Comparison of ENCODE assay signal across 22 cellular contexts in the genomic region with DNA sequence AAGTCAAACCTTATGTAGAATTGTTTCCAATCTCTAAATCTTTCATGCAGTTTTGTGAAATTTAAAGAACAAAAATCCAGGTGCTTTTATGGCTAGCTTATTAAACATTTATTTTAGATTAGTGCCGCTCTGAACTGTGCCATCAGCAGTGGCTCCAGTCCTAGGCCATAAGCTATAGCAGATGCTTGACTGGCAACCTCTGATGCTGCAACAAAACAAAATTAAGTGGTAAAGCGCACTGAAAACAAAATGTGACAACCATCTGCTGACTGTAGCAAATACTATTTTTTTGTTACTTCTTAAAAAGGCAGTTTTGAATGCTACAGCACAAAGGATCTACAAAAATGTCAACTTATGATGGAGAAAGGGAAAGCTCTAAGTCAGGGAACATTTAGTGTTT.
DNase-seq lines count a peak whose midpoint lies in the region; TF ChIP-seq lines count a peak whose summit lies in the region.
"Had no signal": no experiment of that assay in that cellular context is flagged by ENCODE, and none has a peak within 500 bp of the region (broad histone marks: within the 10 kb centered on the region; RNA-seq: fewer than 3 reads in every experiment).

No MANE protein-coding gene starts in this region.

- peaks cover 22% of the 10 kb centered on the region for H3K4me1 ChIP-seq in GM23248 (ENCODE audit: insufficient read depth)
- no peaks in the 10 kb centered on the region for H3K4me1 ChIP-seq in thyroid gland
- H3K4me1 ChIP-seq: adrenal gland, lower lobe of right lung, Peyer's patch, transverse colon had no signal

- H3K4me1 Mint-ChIP-seq in chondrocyte (ENCODE audit: low read depth): peaks cover 23% of the 10 kb centered on the region
- H3K4me1 Mint-ChIP-seq: activated CD4-positive, alpha-beta memory T cell treated with anti-CD3 and anti-CD28 coated beads, Interleukin-2, amount 10 ng/mL, durations not matched to agents 7 days and 5 days; activated naive CD4-positive, alpha-beta T cell treated with anti-CD3 and anti-CD28 coated beads, Interleukin-2, amount 10 ng/mL, durations not matched to agents 7 days and 5 days; activated T-helper 17 cell treated with anti-CD3 and anti-CD28 coated beads, Interleukin-2, amount 50 U/mL, for 72 hours; stimulated activated effector memory CD8-positive, alpha-beta T cell treated with anti-CD3 and anti-CD28 coated beads, Interleukin-12 subunit alpha, Interleukin-12 subunit beta, amount 100 ng/mL, for 72 hours had no signal

- WGBS in GM23248 (ENCODE audit: low coverage in 1 of 2, low lambda C conversion rate in 2 of 2, missing lambda C conversion rate in 2 of 2), 2 experiments: 34 to 47% methylated on average over 2 of the region's 2 CpGs
- WGBS in thyroid gland, 2 donors: 96% methylated on average over 2 of the region's 2 CpGs

- no peaks in the 10 kb centered on the region for H3K9me2 ChIP-seq in GM23248 (ENCODE audit: insufficient read depth)

- H3K36me3 ChIP-seq in GM23248 (ENCODE audit: low read depth) (no peaks in the 10 kb centered on the region), thyroid gland (no peaks in the 10 kb centered on the region)
- H3K36me3 ChIP-seq: adrenal gland, lower lobe of right lung, transverse colon had no signal

- intact Hi-C loops in thyroid gland (cut with DNase I): no loop called here

- H3K9me3 Mint-ChIP-seq in chondrocyte (ENCODE audit: low read depth): peaks cover 2% of the 10 kb centered on the region
- H3K9me3 Mint-ChIP-seq: activated CD4-positive, alpha-beta memory T cell treated with anti-CD3 and anti-CD28 coated beads, Interleukin-2, amount 10 ng/mL, durations not matched to agents 7 days and 5 days; activated naive CD4-positive, alpha-beta T cell treated with anti-CD3 and anti-CD28 coated beads, Interleukin-2, amount 10 ng/mL, durations not matched to agents 7 days and 5 days; activated T-helper 17 cell treated with anti-CD3 and anti-CD28 coated beads, Interleukin-2, amount 50 U/mL, for 72 hours; naive thymus-derived CD4-positive, alpha-beta T cell; stimulated activated effector memory CD8-positive, alpha-beta T cell treated with anti-CD3 and anti-CD28 coated beads, Interleukin-12 subunit alpha, Interleukin-12 subunit beta, amount 100 ng/mL, for 72 hours; T-helper 2 cell treated with Interferon-gamma antibody and Interleukin-4, amounts not matched to agents 5 μg/mL and 100 μg/mL, for 36 hours had no signal

- H4K20me1 ChIP-seq in GM23248 (ENCODE audit: insufficient read depth): no peaks in the 10 kb centered on the region

- H3F3A ChIP-seq in GM23248 (ENCODE audit: insufficient read depth): peaks cover 4% of the 10 kb centered on the region

- H3K9me3 ChIP-seq in GM23248 (ENCODE audit: low read depth): no peaks in the 10 kb centered on the region
- H3K9me3 ChIP-seq in thyroid gland: no peaks in the 10 kb centered on the region
- H3K9me3 ChIP-seq: adrenal gland, lower lobe of right lung, Peyer's patch, transverse colon had no signal

- no peaks in the 10 kb centered on the region for H3K27me3 Mint-ChIP-seq in chondrocyte (ENCODE audit: low read depth)
- H3K27me3 Mint-ChIP-seq: activated CD4-positive, alpha-beta memory T cell treated with anti-CD3 and anti-CD28 coated beads, Interleukin-2, amount 10 ng/mL, durations not matched to agents 7 days and 5 days; activated naive CD4-positive, alpha-beta T cell treated with anti-CD3 and anti-CD28 coated beads, Interleukin-2, amount 10 ng/mL, durations not matched to agents 7 days and 5 days; activated T-helper 17 cell treated with anti-CD3 and anti-CD28 coated beads, Interleukin-2, amount 50 U/mL, for 72 hours; naive thymus-derived CD4-positive, alpha-beta T cell had no signal

- no peaks in the 10 kb centered on the region for H3K79me2 ChIP-seq in GM23248 (ENCODE audit: insufficient read depth)

- in situ Hi-C loops in GM23248 (cut with MboI): no loop called here

- H3K4me2 ChIP-seq in GM23248 (ENCODE audit: unreplicated experiment): no peak overlapping the region

- peak overlapping the region; percentile 57 for H2AFZ ChIP-seq in GM23248

- H3K4me3 ChIP-seq in GM23248 (no peak overlapping the region), thyroid gland (replicated peaks in 1 of 3) (no peak overlapping the region)
- H3K4me3 ChIP-seq: adrenal gland, lower lobe of right lung, Peyer's patch, transverse colon had no signal

- no peaks in the 10 kb centered on the region for H3K27me3 ChIP-seq in GM23248 (replicated peaks; ENCODE audit: insufficient read depth)
- H3K27me3 ChIP-seq in thyroid gland: no peaks in the 10 kb centered on the region
- H3K27me3 ChIP-seq: adrenal gland, Peyer's patch, transverse colon had no signal

- no peak overlapping the region for H3K9ac ChIP-seq in GM23248

- H3K27ac Mint-ChIP-seq in chondrocyte (ENCODE audit: unreplicated experiment): peak overlapping the region; percentile 87
- H3K27ac Mint-ChIP-seq: activated CD4-positive, alpha-beta memory T cell treated with anti-CD3 and anti-CD28 coated beads, Interleukin-2, amount 10 ng/mL, durations not matched to agents 7 days and 5 days; activated naive CD4-positive, alpha-beta T cell treated with anti-CD3 and anti-CD28 coated beads, Interleukin-2, amount 10 ng/mL, durations not matched to agents 7 days and 5 days; naive thymus-derived CD4-positive, alpha-beta T cell; T-helper 2 cell treated with Interferon-gamma antibody and Interleukin-4, amounts not matched to agents 5 μg/mL and 100 μg/mL, for 36 hours had no signal

- TF ChIP-seq POLR2A in thyroid gland (IDR thresholded peaks at IDR 0.05): no peak

- no peak for TF ChIP-seq CTCF in chondrocyte (IDR thresholded peaks at IDR 0.05)
- no peak for TF ChIP-seq CTCF in thyroid gland (IDR thresholded peaks at IDR 0.05)

- peaks cover 3% of the 10 kb centered on the region for H3K36me3 Mint-ChIP-seq in chondrocyte (ENCODE audit: low read depth)

- no peak overlapping the region for H3K4me3 Mint-ChIP-seq in chondrocyte (ENCODE audit: unreplicated experiment)
- H3K4me3 Mint-ChIP-seq: activated CD4-positive, alpha-beta memory T cell treated with anti-CD3 and anti-CD28 coated beads, Interleukin-2, amount 10 ng/mL, durations not matched to agents 7 days and 5 days; activated naive CD4-positive, alpha-beta T cell treated with anti-CD3 and anti-CD28 coated beads, Interleukin-2, amount 10 ng/mL, durations not matched to agents 7 days and 5 days; activated T-helper 17 cell treated with anti-CD3 and anti-CD28 coated beads, Interleukin-2, amount 50 U/mL, for 72 hours; naive thymus-derived CD4-positive, alpha-beta T cell; stimulated activated effector memory CD8-positive, alpha-beta T cell treated with anti-CD3 and anti-CD28 coated beads, Interleukin-12 subunit alpha, Interleukin-12 subunit beta, amount 100 ng/mL, for 72 hours; T-helper 2 cell treated with Interferon-gamma antibody and Interleukin-4, amounts not matched to agents 5 μg/mL and 100 μg/mL, for 36 hours had no signal

- H3K27ac ChIP-seq in GM23248 (no peak overlapping the region), thyroid gland (no peak overlapping the region)
- H3K27ac ChIP-seq: adrenal gland, lower lobe of right lung, Peyer's patch, transverse colon had no signal

- peak; percentile 43 for DNase-seq in Ammon's horn (ENCODE audit: low spot score)
- no peak for DNase-seq in GM23248
- DNase-seq in NCI-H446 (lab: John Stamatoyannopoulos, UW): peak; percentile 25 to 74
- no peak for DNase-seq in chondrocyte (ENCODE audit: low spot score)
- no peak for DNase-seq in COR-L47 (lab: John Stamatoyannopoulos, UW)
- no peak for DNase-seq in cortex of kidney (lab: John Stamatoyannopoulos, UW)
- no peak for DNase-seq in activated CD8-positive, alpha-beta memory T cell treated with anti-CD3 and anti-CD28 coated beads, Interleukin-2, amount 50 U/mL, for 4 hours
- DNase-seq in thyroid gland: no peak
- DNase-seq: activated CD4-positive, alpha-beta memory T cell treated with anti-CD3 and anti-CD28 coated beads, Interleukin-2, amount 10 ng/mL, durations not matched to agents 7 days and 5 days; activated naive CD4-positive, alpha-beta T cell treated with anti-CD3 and anti-CD28 coated beads, Interleukin-2, amount 10 ng/mL, durations not matched to agents 7 days and 5 days; adrenal gland; hypothalamus; lower lobe of right lung; naive thymus-derived CD4-positive, alpha-beta T cell; NCI-H1436; NCI-H774; Peyer's patch; SHP77; transverse colon had no signal

Comparison
In these comparisons a context has a peak if more than half of its experiments do, and no peak if none do; other contexts are left out.
1. DNase-seq: peak in Ammon's horn (single experiment) and NCI-H446 (2 of 2); none in GM23248 (single experiment), chondrocyte (single experiment), COR-L47 (single experiment), cortex of kidney (single experiment), activated CD8-positive, alpha-beta memory T cell treated with anti-CD3 and anti-CD28 coated beads, Interleukin-2, amount 50 U/mL, for 4 hours (single experiment) and thyroid gland (0 of 2).